ENCODE assay signal across 1 cellular context in the genomic region with DNA sequence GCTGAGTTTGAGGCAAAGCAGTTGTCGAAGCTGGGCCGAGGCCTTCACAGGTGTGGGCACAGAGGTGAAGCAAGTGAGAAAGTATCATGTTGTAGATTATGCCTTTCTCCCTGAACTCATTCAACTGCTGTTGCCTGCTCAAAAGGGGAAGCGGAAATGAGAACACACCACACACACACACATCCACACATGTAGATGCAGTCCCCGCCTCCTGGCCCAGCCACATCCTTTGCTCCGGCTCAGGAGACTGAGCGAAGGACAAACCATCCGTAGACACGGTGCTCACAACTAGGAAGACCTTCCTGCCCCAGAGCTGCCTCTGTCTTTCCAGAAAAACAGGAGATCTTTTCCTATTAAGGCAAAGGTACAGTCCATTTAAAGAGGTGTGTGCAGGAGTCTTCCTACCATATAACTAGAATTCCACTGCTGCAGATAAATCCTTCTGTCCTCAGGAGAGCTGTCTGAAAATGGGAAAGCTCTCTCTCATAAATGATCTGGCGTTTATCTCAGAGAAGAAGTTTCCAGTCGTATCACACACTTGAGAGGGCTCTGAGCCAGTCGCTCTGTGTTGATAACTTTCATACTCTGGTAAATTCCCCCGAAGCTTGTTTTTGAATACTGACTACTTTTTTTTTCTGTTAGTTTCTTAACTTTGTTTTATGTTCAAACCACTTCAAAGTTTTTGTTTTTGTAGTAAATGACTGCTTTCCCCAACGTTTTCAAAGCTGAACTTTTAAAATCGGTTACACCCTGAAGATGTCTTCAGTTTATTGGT.
TF ChIP-seq lines count a peak whose summit lies in the region.

Gene TESPA1 (minus strand): TSS at position 161 of the 775 bp plus-strand sequence. CDS start 10,200 bp downstream, outside the sequence.

TF ChIP-seq in GM12878, 131 proteins besides CTCF, POLR2A, EP300 and RAD21 (continued from another document and continues in another):
- TF ChIP-seq ZNF592 (IDR thresholded peaks at IDR 0.05) (no peak), BCL11A (IDR thresholded peaks at IDR 0.05; ENCODE audit: low read depth, low read length) (peak; percentile 52; the same call in 1 of the 2 replicates), CHD4 (IDR thresholded peaks at IDR 0.05) (no peak), ESRRA (IDR thresholded peaks at IDR 0.05; ENCODE audit: low read length) (0 out of 2 replicates have a peak, but pooled peaks have one; percentile 47), PAX5 (IDR thresholded peaks at IDR 0.05; ENCODE audit: borderline replicate concordance, low read depth, low read length) (peak; percentile 77; the same call in 1 of the 2 replicates), ATF7 (IDR thresholded peaks at IDR 0.05; ENCODE audit: low read depth) (peak; percentile 71), CEBPB (IDR thresholded peaks at IDR 0.05; ENCODE audit: borderline replicate concordance in 1 of 2, low read depth in 2 of 2, low read length in 2 of 2) (peak in 1 of 2 experiments; percentile 42; a peak in 1 of 4 replicates), GATAD2B (conservative IDR thresholded peaks at IDR 0.05; ENCODE audit: low read depth) (peak; percentile 32; the same call in 1 of the 2 replicates), POLR2AphosphoS5 (IDR thresholded peaks at IDR 0.05; ENCODE audit: low read length) (peak; percentile 97), SMAD5 (IDR thresholded peaks at IDR 0.05; ENCODE audit: low read depth) (peak; percentile 50; the same call in 1 of the 2 replicates), ZBED1 (IDR thresholded peaks at IDR 0.05; ENCODE audit: borderline replicate concordance) (peak; percentile 56; the same call in 1 of the 2 replicates), POLR2AphosphoS2 (IDR thresholded peaks at IDR 0.05; ENCODE audit: low read depth, low read length) (peak; percentile 85), ETV6 (conservative IDR thresholded peaks at IDR 0.05 in 1 of 2, IDR thresholded peaks at IDR 0.05 in 1 of 2; ENCODE audit: borderline replicate concordance in 1 of 2, low read depth in 1 of 2) (peak in 1 of 2 experiments; percentile 90; a peak in 2 of 4 replicates), TAF1 (IDR thresholded peaks at IDR 0.05; ENCODE audit: borderline replicate concordance, low read depth, low read length) (peak; percentile 85), SREBF1 (IDR thresholded peaks at IDR 0.05; ENCODE audit: low read length) (no peak), IRF4 (IDR thresholded peaks at IDR 0.05; ENCODE audit: low read depth, low read length) (peak; percentile 94), E2F8 (IDR thresholded peaks at IDR 0.05; ENCODE audit: low read depth, partially characterized antibody) (peak; percentile 55), ZNF24 (IDR thresholded peaks at IDR 0.05) (peak; percentile 43; the same call in 1 of the 2 replicates), FOXM1 (IDR thresholded peaks at IDR 0.05; ENCODE audit: low read depth, low read length) (no peak; the same call in 1 of the 2 replicates), SIN3A (IDR thresholded peaks at IDR 0.05; ENCODE audit: low read depth, low read length) (peak; percentile 78; the same call in 1 of the 2 replicates), RELB (IDR thresholded peaks at IDR 0.05; ENCODE audit: low read depth) (peak; percentile 77; the same call in 1 of the 2 replicates), HDGF (IDR thresholded peaks at IDR 0.05) (peak; percentile 95; the same call in 1 of the 2 replicates), HDAC6 (IDR thresholded peaks at IDR 0.05; ENCODE audit: unreplicated experiment) (no peak), CEBPZ (IDR thresholded peaks at IDR 0.05; ENCODE audit: low read depth, low read length) (no peak), CBFB (IDR thresholded peaks at IDR 0.05; ENCODE audit: low read depth) (peak; percentile 71), MYC (IDR thresholded peaks at IDR 0.05; ENCODE audit: insufficient read depth, insufficient read length, insufficient replicate concordance, low read length, severe bottlenecking) (no peak), WRNIP1 (IDR thresholded peaks at IDR 0.05; ENCODE audit: borderline replicate concordance, low read depth, low read length) (0 out of 2 replicates have a peak, but pooled peaks have one; percentile 73), SIX5 (IDR thresholded peaks at IDR 0.05; ENCODE audit: low read depth, low read length, severe bottlenecking) (no peak), USF1 (IDR thresholded peaks at IDR 0.05; ENCODE audit: borderline replicate concordance, extremely low read length, insufficient read depth, low read depth, low read length) (no peak), POU2F2 (IDR thresholded peaks at IDR 0.05; ENCODE audit: borderline replicate concordance, low read depth, low read length) (peak; percentile 99), BRCA1 (IDR thresholded peaks at IDR 0.05; ENCODE audit: low read depth, low read length) (no peak), CREB1 (IDR thresholded peaks at IDR 0.05; ENCODE audit: low read depth) (peak; percentile 86), HCFC1 (IDR thresholded peaks at IDR 0.05; ENCODE audit: low read length) (0 out of 2 replicates have a peak, but pooled peaks have one; percentile 41), MXI1 (IDR thresholded peaks at IDR 0.05; ENCODE audit: low read depth, low read length) (peak; percentile 59), SP1 (IDR thresholded peaks at IDR 0.05; ENCODE audit: low read depth, low read length) (peak; percentile 59)
- TF ChIP-seq, protein P1, sequence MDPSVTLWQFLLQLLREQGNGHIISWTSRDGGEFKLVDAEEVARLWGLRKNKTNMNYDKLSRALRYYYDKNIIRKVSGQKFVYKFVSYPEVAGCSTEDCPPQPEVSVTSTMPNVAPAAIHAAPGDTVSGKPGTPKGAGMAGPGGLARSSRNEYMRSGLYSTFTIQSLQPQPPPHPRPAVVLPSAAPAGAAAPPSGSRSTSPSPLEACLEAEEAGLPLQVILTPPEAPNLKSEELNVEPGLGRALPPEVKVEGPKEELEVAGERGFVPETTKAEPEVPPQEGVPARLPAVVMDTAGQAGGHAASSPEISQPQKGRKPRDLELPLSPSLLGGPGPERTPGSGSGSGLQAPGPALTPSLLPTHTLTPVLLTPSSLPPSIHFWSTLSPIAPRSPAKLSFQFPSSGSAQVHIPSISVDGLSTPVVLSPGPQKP (IDR thresholded peaks at IDR 0.05; ENCODE audit: low read depth, low read length), result peak; percentile 67
- TF ChIP-seq, protein P2, sequence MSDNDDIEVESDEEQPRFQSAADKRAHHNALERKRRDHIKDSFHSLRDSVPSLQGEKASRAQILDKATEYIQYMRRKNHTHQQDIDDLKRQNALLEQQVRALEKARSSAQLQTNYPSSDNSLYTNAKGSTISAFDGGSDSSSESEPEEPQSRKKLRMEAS (IDR thresholded peaks at IDR 0.05; ENCODE audit: low read depth, low read length), result no peak; the same call in 1 of the 2 replicates
- TF ChIP-seq, protein P3, sequence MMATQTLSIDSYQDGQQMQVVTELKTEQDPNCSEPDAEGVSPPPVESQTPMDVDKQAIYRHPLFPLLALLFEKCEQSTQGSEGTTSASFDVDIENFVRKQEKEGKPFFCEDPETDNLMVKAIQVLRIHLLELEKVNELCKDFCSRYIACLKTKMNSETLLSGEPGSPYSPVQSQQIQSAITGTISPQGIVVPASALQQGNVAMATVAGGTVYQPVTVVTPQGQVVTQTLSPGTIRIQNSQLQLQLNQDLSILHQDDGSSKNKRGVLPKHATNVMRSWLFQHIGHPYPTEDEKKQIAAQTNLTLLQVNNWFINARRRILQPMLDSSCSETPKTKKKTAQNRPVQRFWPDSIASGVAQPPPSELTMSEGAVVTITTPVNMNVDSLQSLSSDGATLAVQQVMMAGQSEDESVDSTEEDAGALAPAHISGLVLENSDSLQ (IDR thresholded peaks at IDR 0.05), result peak; percentile 64
